In the genomic region with DNA sequence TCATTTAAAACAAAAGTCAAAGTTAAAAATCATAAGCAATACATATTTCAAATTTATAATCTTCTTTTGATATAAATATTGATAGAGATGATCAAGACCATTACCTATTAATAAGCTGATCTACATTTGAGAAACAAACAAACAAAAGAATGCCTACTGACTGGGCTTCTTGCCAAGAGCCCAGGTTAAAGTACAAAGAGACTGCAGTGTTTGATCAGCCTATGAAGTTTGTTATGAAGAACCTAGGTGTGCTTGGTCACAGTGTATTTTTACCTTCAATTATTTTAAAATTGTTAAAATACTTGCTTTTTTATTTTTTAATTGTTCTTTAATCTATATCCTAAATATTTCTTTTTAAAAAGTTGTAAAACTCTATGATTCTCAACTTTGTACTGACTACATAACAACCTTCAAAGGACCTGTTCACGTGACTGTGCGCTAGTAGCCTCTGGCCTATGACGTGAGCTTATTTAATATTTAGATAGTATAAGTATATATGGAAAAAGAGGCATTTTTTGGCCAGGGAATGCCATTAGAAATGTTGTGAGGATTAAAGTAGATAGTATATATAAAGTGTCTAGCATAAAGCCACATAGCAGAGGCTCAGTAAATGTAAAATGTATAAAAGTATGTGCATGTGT, we compare ENCODE assay signal across 18 cellular contexts.
"Had no signal": no experiment of that assay in that cellular context is flagged by ENCODE, and none has a peak within 500 bp of the region (broad histone marks: within the 10 kb centered on the region; RNA-seq: fewer than 3 reads in every experiment).

No MANE protein-coding gene starts in this region.

- H3K4me3 ChIP-seq: smooth muscle cell, tibial nerve, vagina had no signal

- H3K27me3 ChIP-seq: tibial nerve, vagina had no signal

- DNase-seq: activated CD4-positive, alpha-beta T cell treated with anti-CD3 and anti-CD28 coated beads, Interleukin-2, amount 50 U/mL, for 4 hours; activated CD4-positive, CD25-positive, alpha-beta regulatory T cell treated with anti-CD3 and anti-CD28 coated beads, Interleukin-2, amount 50 U/mL, for 72 hours; activated naive CD4-positive, alpha-beta T cell treated with anti-CD3 and anti-CD28 coated beads for 36 hours; activated T-cell treated with anti-CD3 and anti-CD28 coated beads, Interleukin-2, amount 50 U/mL, for 1 hour; islet precursor cell; left ventricle myocardium superior; mesenchymal stem cell; nucleus accumbens; right cardiac atrium; stimulated activated CD4-positive, alpha-beta T cell treated with anti-CD3 and anti-CD28 coated beads, Interleukin-4, amount 100 ng/mL, for 4 hours; stimulated activated CD8-positive, alpha-beta memory T cell treated with anti-CD3 and anti-CD28 coated beads, Interleukin-4, amount 100 ng/mL, for 48 hours; stimulated activated naive CD4-positive, alpha-beta T cell treated with Interleukin-2 at 50 U/mL for 16 hours; substantia nigra had no signal

- H3K27ac ChIP-seq: tibial nerve, vagina had no signal

- ATAC-seq: esophagus mucosa, left ventricle myocardium superior, right cardiac atrium had no signal

- H3K4me1 ChIP-seq: tibial nerve, vagina had no signal

- H3K9me3 ChIP-seq: tibial nerve, vagina had no signal

- H3K36me3 ChIP-seq: tibial nerve, vagina had no signal

- FAIRE-seq: astrocyte had no signal
